ENCODE assay signal across 13 cellular contexts in genomic region chr6:190596-191395, GRCh38.
A peak's percentile ranks its signal among the peaks of the same experiment; 100 is the strongest.
DNase-seq lines count a peak whose midpoint lies in the region; ATAC-seq, FAIRE-seq and TF ChIP-seq lines count a peak whose summit lies in the region.
"Had no signal": no experiment of that assay in that cellular context is flagged by ENCODE, and none has a peak within 500 bp of the region (broad histone marks: within the 10 kb centered on the region; RNA-seq: fewer than 3 reads in every experiment).

No MANE protein-coding gene starts in this region.

- H4K20me1 ChIP-seq in GM12878 (ENCODE audit: control insufficient read depth, insufficient read depth), result no peaks in the 10 kb centered on the region

- RAD21 ChIA-PET in GM12878 (lab: Charles Lee; ENCODE audit: unreplicated experiment), result interaction anchor here (0.5 to 15.3 kb wide), 26 partner anchors 31 to 1247 kb away, joined by 3 to 519 read pairs (median 6); partner anchors contain the start of genes DUSP22 and IRF4

- no TSS peak for BruUV-seq in GM12878 (replicated peaks; lab: Mats Ljungman, UMichigan)

- H3K9me3 Mint-ChIP-seq in activated T-cell treated with anti-CD3 and anti-CD28 coated beads, Interleukin-2, amount 50 U/mL, for 4 hours, result no peaks in the 10 kb centered on the region
- peaks cover 4% of the 10 kb centered on the region for H3K9me3 Mint-ChIP-seq in stimulated activated memory B cell treated with anti-CD40 and anti-IgM and Interleukin-4, amounts not matched to agents 10 μg/mL and 1 μg/mL and 100 μg/mL, for 72 hours
- H3K9me3 Mint-ChIP-seq: CD4-positive, alpha-beta memory T cell had no signal

- 52% methylated on average over 11 of the region's 11 CpGs for WGBS in GM12878 (ENCODE audit: insufficient coverage, insufficient replicate concordance, low lambda C conversion rate, missing lambda C conversion rate)

- no peak for DNase-seq in activated T-cell treated with anti-CD3 and anti-CD28 coated beads, Interleukin-2, amount 50 U/mL, for 4 hours
- DNase-seq in activated T-cell treated with anti-CD3 and anti-CD28 coated beads for 4 hours (no peak), NAMALWA (ENCODE audit: low spot score) (peak; percentile 40), GM12878 (ENCODE audit: low read depth, low spot score) (no peak), NCI-H187 treated with DMSO at 0.1 percent for 48 hours (lab: John Stamatoyannopoulos, UW) (no peak), urothelium cell line (ENCODE audit: low spot score) (no peak), ACHN (no peak)
- DNase-seq: anterior cingulate cortex; CD4-positive, alpha-beta memory T cell; left lung; NCI-H510A treated with DMSO at 0.1 percent for 48 hours had no signal

- SMC1A ChIA-PET in GM12878 (lab: Charles Lee; ENCODE audit: uncharacterized antibody, unreplicated experiment), result interaction anchor here (0.7 to 25.0 kb wide), 27 partner anchors 8 to 1190 kb away, joined by 3 to 748 read pairs (median 5); partner anchors contain the start of genes DUSP22 and IRF4

- in situ Hi-C loops in GM12878 (cut with MboI), result no loop called here
- in situ Hi-C loops in ACHN (cut with HindIII; ENCODE audit: low pct_ligation_motif_present, low pct_unique_long_range_greater_than_20kb, low sequenced_read_pairs), result no loop called here

- TF ChIP-seq POLR2A in GM12878 (IDR thresholded peaks at IDR 0.05; ENCODE audit: low read depth, low read length), result peak; percentile 9; the same call in 1 of the 2 replicates

- H3K4me2 ChIP-seq in GM12878 (ENCODE audit: control insufficient read depth, insufficient read depth), result peak overlapping the region; percentile 36; the same call in 1 of the 2 replicates

- H3K27me3 Mint-ChIP-seq in activated T-cell treated with anti-CD3 and anti-CD28 coated beads, Interleukin-2, amount 50 U/mL, for 4 hours (ENCODE audit: low read depth), result no peaks in the 10 kb centered on the region
- no peaks in the 10 kb centered on the region for H3K27me3 Mint-ChIP-seq in stimulated activated memory B cell treated with anti-CD40 and anti-IgM and Interleukin-4, amounts not matched to agents 10 μg/mL and 1 μg/mL and 100 μg/mL, for 72 hours
- H3K27me3 Mint-ChIP-seq: CD4-positive, alpha-beta memory T cell had no signal

- no peaks in the 10 kb centered on the region for H3K27me3 ChIP-seq in GM12878 (replicated peaks in 1 of 2; ENCODE audit: control insufficient read depth in 2 of 2, insufficient read depth in 2 of 2, low read length in 1 of 2)
- H3K27me3 ChIP-seq: left lung had no signal

- no peaks in the 10 kb centered on the region; the same call in 1 of the 2 replicates for H3K79me2 ChIP-seq in GM12878 (ENCODE audit: control insufficient read depth, insufficient read depth, low read length)

- H3K4me3 Mint-ChIP-seq in activated T-cell treated with anti-CD3 and anti-CD28 coated beads, Interleukin-2, amount 50 U/mL, for 4 hours, result peak overlapping the region; percentile 20
- peak overlapping the region; percentile 3 for H3K4me3 Mint-ChIP-seq in stimulated activated memory B cell treated with anti-CD40 and anti-IgM and Interleukin-4, amounts not matched to agents 10 μg/mL and 1 μg/mL and 100 μg/mL, for 72 hours
- H3K4me3 Mint-ChIP-seq: CD4-positive, alpha-beta memory T cell had no signal

- no peak for TF ChIP-seq EP300 in GM12878 (IDR thresholded peaks at IDR 0.05; ENCODE audit: borderline replicate concordance in 1 of 2, control insufficient read depth in 1 of 2, low read depth in 2 of 2, low read length in 2 of 2)

- no peak for ATAC-seq in activated T-cell treated with anti-CD3 and anti-CD28 coated beads, Interleukin-2, amount 50 U/mL, for 4 hours
- ATAC-seq in GM12878, result no peak
- no peak for ATAC-seq in stimulated activated memory B cell treated with anti-CD40 and anti-IgM and Interleukin-4, amounts not matched to agents 10 μg/mL and 1 μg/mL and 100 μg/mL, for 72 hours
- ATAC-seq: left lung had no signal

- H3K4me3 ChIP-seq in GM12878, result no peak overlapping the region
- H3K4me3 ChIP-seq: left lung had no signal

- H3K36me3 Mint-ChIP-seq in activated T-cell treated with anti-CD3 and anti-CD28 coated beads, Interleukin-2, amount 50 U/mL, for 4 hours (ENCODE audit: insufficient read depth), result no peaks in the 10 kb centered on the region
- no peaks in the 10 kb centered on the region for H3K36me3 Mint-ChIP-seq in stimulated activated memory B cell treated with anti-CD40 and anti-IgM and Interleukin-4, amounts not matched to agents 10 μg/mL and 1 μg/mL and 100 μg/mL, for 72 hours
- H3K36me3 Mint-ChIP-seq: CD4-positive, alpha-beta memory T cell had no signal

- TF ChIP-seq RAD21 in GM12878 (IDR thresholded peaks at IDR 0.05; ENCODE audit: insufficient read depth, low read depth, low read length), result peak; percentile 49; the same call in 1 of the 2 replicates

- FAIRE-seq in GM12878 (lab: Jason Lieb, UNC) (no peak), urothelium cell line (lab: Jason Lieb, UNC) (no peak)
- FAIRE-seq: TTC549 had no signal

- CTCF ChIA-PET in GM12878 (lab: Yijun Ruan, JAX), result interaction anchor here (0.6 to 16.8 kb wide), 19 partner anchors 9 to 531 kb away, joined by 3 to 460 read pairs (median 5); partner anchors contain the start of gene EXOC2

- peaks cover 6% of the 10 kb centered on the region for H3K9me3 ChIP-seq in GM12878 (replicated peaks; ENCODE audit: control insufficient read depth, insufficient read depth, low read length)
- H3K9me3 ChIP-seq: left lung had no signal

- H3K4me1 Mint-ChIP-seq in activated T-cell treated with anti-CD3 and anti-CD28 coated beads, Interleukin-2, amount 50 U/mL, for 4 hours (ENCODE audit: low read depth), result peaks cover 66% of the 10 kb centered on the region
- H3K4me1 Mint-ChIP-seq in stimulated activated memory B cell treated with anti-CD40 and anti-IgM and Interleukin-4, amounts not matched to agents 10 μg/mL and 1 μg/mL and 100 μg/mL, for 72 hours, result peaks cover 65% of the 10 kb centered on the region

- intact Hi-C loops in GM12878 (cut with micrococcal nuclease; ENCODE audit: unreplicated experiment), result no loop called here

- peak overlapping the region; percentile 79 for H3K27ac Mint-ChIP-seq in stimulated activated memory B cell treated with anti-CD40 and anti-IgM and Interleukin-4, amounts not matched to agents 10 μg/mL and 1 μg/mL and 100 μg/mL, for 72 hours

- peak overlapping the region; percentile 98 for H3K27ac ChIP-seq in GM12878 (ENCODE audit: control insufficient read depth, insufficient read depth)
- H3K27ac ChIP-seq: left lung had no signal

- H3K4me1 ChIP-seq in GM12878 (ENCODE audit: control insufficient read depth, insufficient read depth, low read length), result peaks cover 83% of the 10 kb centered on the region

- H2AFZ ChIP-seq in GM12878 (ENCODE audit: control insufficient read depth, low read depth, low read length), result no peak overlapping the region

- no peaks in the 10 kb centered on the region for H3K36me3 ChIP-seq in GM12878 (ENCODE audit: control insufficient read depth in 2 of 2, insufficient read depth in 2 of 2, low read length in 1 of 2)
- H3K36me3 ChIP-seq: left lung had no signal

- POLR2A ChIA-PET in GM12878 (lab: Charles Lee), result interaction anchor here (0.9 to 9.7 kb wide), 6 partner anchors 19 to 213 kb away, joined by 3 to 139 read pairs (median 10); no protein-coding TSS in a partner anchor

- TF ChIP-seq CTCF in GM12878 (IDR thresholded peaks at IDR 0.05 in 2 of 3, conservative IDR thresholded peaks at IDR 0.05 in 1 of 3; ENCODE audit: control insufficient read depth in 2 of 3, extremely low read depth in 1 of 3, insufficient read depth in 1 of 3, low read depth in 3 of 3, low read length in 3 of 3), result peak; percentile 27 to 36 (median 29); a peak in 4 of 6 replicates

- peak overlapping the region; percentile 84 for H3K9ac ChIP-seq in GM12878 (ENCODE audit: control insufficient read depth, insufficient read depth, low read length)

TF ChIP-seq in GM12878, 131 proteins besides CTCF, POLR2A, EP300 and RAD21:
- TF ChIP-seq ZNF274 (IDR thresholded peaks at IDR 0.05; ENCODE audit: insufficient read depth, insufficient read length) (no peak), ZNF687 (IDR thresholded peaks at IDR 0.05) (peak; percentile 47; the same call in 1 of the 2 replicates), SMC3 (IDR thresholded peaks at IDR 0.05; ENCODE audit: borderline replicate concordance, low read length) (peak; percentile 29; the same call in 1 of the 2 replicates)
